30 cellular contexts compared by ENCODE assay signal in the genomic region with DNA sequence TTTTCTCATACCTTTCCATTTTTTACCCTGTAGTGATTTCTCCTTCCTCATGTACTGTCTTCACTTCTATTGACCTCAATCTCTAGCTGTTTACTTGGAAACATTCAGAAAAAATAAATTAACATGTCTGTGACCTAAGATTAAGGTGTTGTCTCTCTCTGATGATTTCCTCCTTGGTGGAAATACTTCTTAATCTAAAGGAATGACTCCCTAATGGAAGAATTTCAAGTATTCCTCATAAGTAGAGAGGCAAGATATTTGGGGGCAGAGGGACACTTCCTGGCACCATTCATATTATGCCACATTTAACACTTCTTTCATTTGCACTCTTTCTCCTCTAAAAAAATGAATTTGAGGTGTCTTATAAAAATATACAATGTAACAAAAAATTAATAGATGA.
"Had no signal": no experiment of that assay in that cellular context is flagged by ENCODE, and none has a peak within 500 bp of the region (broad histone marks: within the 10 kb centered on the region; RNA-seq: fewer than 3 reads in every experiment).

No MANE protein-coding gene starts in this region.

- FAIRE-seq: bronchial epithelial cell had no signal

- H3K9me3 Mint-ChIP-seq: activated CD8-positive, alpha-beta T cell treated with anti-CD3 and anti-CD28 coated beads for 36 hours; activated naive CD8-positive, alpha-beta T cell treated with anti-CD3 and anti-CD28 coated beads, Interleukin-2, amount 10 ng/mL, durations not matched to agents 7 days and 5 days had no signal

- H3K9me3 ChIP-seq: adrenal gland, body of pancreas, MG63 had no signal

- H3K27ac Mint-ChIP-seq: activated CD4-positive, alpha-beta T cell treated with anti-CD3 and anti-CD28 coated beads for 36 hours; activated CD8-positive, alpha-beta T cell treated with anti-CD3 and anti-CD28 coated beads for 36 hours; activated naive CD8-positive, alpha-beta T cell treated with anti-CD3 and anti-CD28 coated beads, Interleukin-2, amount 10 ng/mL, durations not matched to agents 7 days and 5 days had no signal

- ATAC-seq: activated CD4-positive, alpha-beta T cell treated with anti-CD3 and anti-CD28 coated beads for 36 hours; activated CD8-positive, alpha-beta T cell treated with anti-CD3 and anti-CD28 coated beads for 36 hours; body of pancreas; Panc1; Right ventricle myocardium inferior had no signal

- H3K4me3 Mint-ChIP-seq: activated CD4-positive, alpha-beta T cell treated with anti-CD3 and anti-CD28 coated beads for 36 hours; activated CD8-positive, alpha-beta T cell treated with anti-CD3 and anti-CD28 coated beads for 36 hours; activated naive CD8-positive, alpha-beta T cell treated with anti-CD3 and anti-CD28 coated beads, Interleukin-2, amount 10 ng/mL, durations not matched to agents 7 days and 5 days had no signal

- H3K36me3 Mint-ChIP-seq: activated naive CD8-positive, alpha-beta T cell treated with anti-CD3 and anti-CD28 coated beads, Interleukin-2, amount 10 ng/mL, durations not matched to agents 7 days and 5 days had no signal

- DNase-seq: activated CD4-positive, alpha-beta T cell treated with anti-CD3 and anti-CD28 coated beads for 36 hours; activated CD8-positive, alpha-beta memory T cell treated with anti-CD3 and anti-CD28 coated beads, Interleukin-2, amount 50 U/mL, for 48 hours; activated CD8-positive, alpha-beta T cell treated with anti-CD3 and anti-CD28 coated beads for 36 hours; activated naive CD4-positive, alpha-beta T cell treated with anti-CD3 and anti-CD28 coated beads, Interleukin-2, amount 50 U/mL, for 16 hours; activated naive CD8-positive, alpha-beta T cell treated with anti-CD3 and anti-CD28 coated beads, Interleukin-2, amount 10 ng/mL, durations not matched to agents 7 days and 5 days; activated T-cell treated with anti-CD3 and anti-CD28 coated beads, Interleukin-2, amount 50 U/mL, for 1 hour; adrenal gland; anterior cingulate cortex; body of pancreas; central memory CD4-positive, alpha-beta T cell; MG63; MV-4-11; NCI-H1092 treated with DMSO at 0.1 percent for 48 hours; NCI-H1417 treated with DMSO at 0.1 percent for 48 hours; NCI-H1694; NCI-H2029; NCI-H2107; NCI-H2171 treated with DMSO at 0.1 percent for 48 hours; NCI-H345; NCI-H510A; NCI-H526 treated with DMSO at 0.1 percent for 48 hours; NCI-H82; OCI-M1; RPMI8226; T-helper 1 cell had no signal

- H3K27me3 Mint-ChIP-seq: activated CD4-positive, alpha-beta T cell treated with anti-CD3 and anti-CD28 coated beads for 36 hours; activated CD8-positive, alpha-beta T cell treated with anti-CD3 and anti-CD28 coated beads for 36 hours; activated naive CD8-positive, alpha-beta T cell treated with anti-CD3 and anti-CD28 coated beads, Interleukin-2, amount 10 ng/mL, durations not matched to agents 7 days and 5 days had no signal

- H3K27ac ChIP-seq: adrenal gland, body of pancreas, SK-N-MC, VCaP had no signal

- H3K4me3 ChIP-seq: adrenal gland, body of pancreas, MG63, SK-N-MC had no signal

- H3K4me1 Mint-ChIP-seq: activated CD4-positive, alpha-beta T cell treated with anti-CD3 and anti-CD28 coated beads for 36 hours; activated naive CD8-positive, alpha-beta T cell treated with anti-CD3 and anti-CD28 coated beads, Interleukin-2, amount 10 ng/mL, durations not matched to agents 7 days and 5 days had no signal

- H3K27me3 ChIP-seq: adrenal gland, body of pancreas, MG63 had no signal

- H3K36me3 ChIP-seq: adrenal gland, MG63 had no signal

- H3K4me1 ChIP-seq: adrenal gland, body of pancreas had no signal
